Comparison of ENCODE assay signal across 8 cellular contexts in the genomic region with DNA sequence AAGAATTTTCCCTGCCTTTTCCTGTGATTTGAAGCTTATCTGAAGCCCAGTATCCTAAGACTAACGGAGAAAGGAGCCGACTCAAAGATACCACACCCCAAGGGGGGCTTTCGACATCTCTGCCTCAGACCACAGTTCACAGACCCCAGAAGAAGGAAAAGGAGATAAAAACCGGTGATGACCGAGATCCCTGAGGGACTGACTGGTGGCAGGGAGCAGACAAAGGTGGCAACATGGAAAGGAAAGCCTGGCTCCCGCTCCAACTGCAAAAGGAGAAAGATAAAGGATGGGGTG. TPM values are rescaled to one million over a fixed set of nuclear protein-coding genes. Genes with fewer than 3 reads are reported as not detected.
A peak's percentile ranks its signal among the peaks of the same experiment; 100 is the strongest.
DNase-seq lines count a peak whose midpoint lies in the region; ATAC-seq lines count a peak whose summit lies in the region.

No MANE protein-coding gene starts in this region.

- peak overlapping the region; percentile 99 for H3K4me3 ChIP-seq in iPS-18c (ENCODE audit: insufficient read depth, low read depth, low read length)

- peak; percentile 52 for DNase-seq in NCI-H1105 treated with DMSO at 0.1 percent for 48 hours (lab: John Stamatoyannopoulos, UW)
- DNase-seq in NCI-H1105 (lab: John Stamatoyannopoulos, UW) = no peak
- DNase-seq in activated naive CD4-positive, alpha-beta T cell treated with anti-CD3 and anti-CD28 coated beads, Interleukin-2, amount 50 U/mL, for 72 hours (ENCODE audit: low spot score in 2 of 2) = no peak
- DNase-seq in NCI-H1930 (lab: John Stamatoyannopoulos, UW) = no peak
- DNase-seq in activated CD4-positive, CD25-positive, alpha-beta regulatory T cell (lab: John Stamatoyannopoulos, UW) = no peak

- H3K27ac Mint-ChIP-seq in activated naive CD4-positive, alpha-beta T cell treated with anti-CD3 and anti-CD28 coated beads, Interleukin-2, amount 50 U/mL, for 72 hours = peak overlapping the region; percentile 97 to 99
- peak overlapping the region; percentile 99 for H3K27ac Mint-ChIP-seq in stimulated activated naive CD8-positive, alpha-beta T cell treated with anti-CD3 and anti-CD28 coated beads, Interleukin-15, Interleukin-2, amounts not matched to agents 100 ng/mL and 50 ng/mL, for 24 hours

- H3K36me3 Mint-ChIP-seq in activated naive CD4-positive, alpha-beta T cell treated with anti-CD3 and anti-CD28 coated beads, Interleukin-2, amount 50 U/mL, for 72 hours = peaks cover 13 to 14% of the 10 kb centered on the region in 2 donors
- peaks cover 16% of the 10 kb centered on the region for H3K36me3 Mint-ChIP-seq in stimulated activated naive CD8-positive, alpha-beta T cell treated with anti-CD3 and anti-CD28 coated beads, Interleukin-15, Interleukin-2, amounts not matched to agents 100 ng/mL and 50 ng/mL, for 24 hours (ENCODE audit: low read depth)

- H3K4me1 Mint-ChIP-seq in stimulated activated naive CD8-positive, alpha-beta T cell treated with anti-CD3 and anti-CD28 coated beads, Interleukin-15, Interleukin-2, amounts not matched to agents 100 ng/mL and 50 ng/mL, for 24 hours (ENCODE audit: low read depth) = peaks cover 58% of the 10 kb centered on the region

- ATAC-seq in activated naive CD4-positive, alpha-beta T cell treated with anti-CD3 and anti-CD28 coated beads, Interleukin-2, amount 50 U/mL, for 72 hours = peak in 1 of 2 donors; percentile 9
- ATAC-seq in GM21515 (IDR thresholded peaks at IDR 0.05; ENCODE audit: unreplicated experiment) = no peak

- no peaks in the 10 kb centered on the region for H3K27me3 Mint-ChIP-seq in stimulated activated naive CD8-positive, alpha-beta T cell treated with anti-CD3 and anti-CD28 coated beads, Interleukin-15, Interleukin-2, amounts not matched to agents 100 ng/mL and 50 ng/mL, for 24 hours

- H3K4me3 Mint-ChIP-seq in stimulated activated naive CD8-positive, alpha-beta T cell treated with anti-CD3 and anti-CD28 coated beads, Interleukin-15, Interleukin-2, amounts not matched to agents 100 ng/mL and 50 ng/mL, for 24 hours = peak overlapping the region; percentile 99

- no peaks in the 10 kb centered on the region for H3K9me3 Mint-ChIP-seq in activated naive CD4-positive, alpha-beta T cell treated with anti-CD3 and anti-CD28 coated beads, Interleukin-2, amount 50 U/mL, for 72 hours
- H3K9me3 Mint-ChIP-seq in stimulated activated naive CD8-positive, alpha-beta T cell treated with anti-CD3 and anti-CD28 coated beads, Interleukin-15, Interleukin-2, amounts not matched to agents 100 ng/mL and 50 ng/mL, for 24 hours = no peaks in the 10 kb centered on the region

- H3K9me3 ChIP-seq in iPS-18c (ENCODE audit: control insufficient read depth, insufficient read depth, low read length) = peaks cover 2% of the 10 kb centered on the region

RNA-seq across cellular contexts. Expression of a gene that starts 0.7 kb away (rescaled TPM):
- 10 to 100 TPM; 25.7 to 27.3 TPM for total RNA-seq in activated naive CD4-positive, alpha-beta T cell treated with anti-CD3 and anti-CD28 coated beads, Interleukin-2, amount 50 U/mL, for 72 hours

RNA-seq across cellular contexts. Expression of a gene that starts 47.6 kb away (rescaled TPM):
- 100 to 1,000 TPM; 197 to 431 TPM for total RNA-seq in activated naive CD4-positive, alpha-beta T cell treated with anti-CD3 and anti-CD28 coated beads, Interleukin-2, amount 50 U/mL, for 72 hours
